Comparison of ENCODE assay signal across 28 cellular contexts in genomic region chr20:62522748-62523396, GRCh38. TPM values are rescaled to one million over a fixed set of nuclear protein-coding genes. Genes with fewer than 3 reads are reported as not detected.
DNase-seq lines count a peak whose midpoint lies in the region; ATAC-seq, FAIRE-seq and TF ChIP-seq lines count a peak whose summit lies in the region.
"Had no signal": no experiment of that assay in that cellular context is flagged by ENCODE, and none has a peak within 500 bp of the region (broad histone marks: within the 10 kb centered on the region; RNA-seq: fewer than 3 reads in every experiment).

No MANE protein-coding gene starts in this region.

- no peaks in the 10 kb centered on the region for H3F3A ChIP-seq in SK-N-SH (replicated peaks; ENCODE audit: insufficient read depth)

- TF ChIP-seq RAD21 in SK-N-SH (IDR thresholded peaks at IDR 0.05; ENCODE audit: low read length) (no peak), K562 (CRISPR knock-in tag; conservative IDR thresholded peaks at IDR 0.05 in 1 of 2, IDR thresholded peaks at IDR 0.05 in 1 of 2) (no peak)

- H4K20me1 ChIP-seq in SK-N-SH (ENCODE audit: insufficient read depth) (no peaks in the 10 kb centered on the region), K562 (replicated peaks; ENCODE audit: control insufficient read depth, insufficient read depth, low read length) (no peaks in the 10 kb centered on the region)

- H3K27me3 ChIP-seq in SK-N-SH (ENCODE audit: insufficient read depth) (no peaks in the 10 kb centered on the region), cardiac muscle cell (no peaks in the 10 kb centered on the region), right cardiac atrium (ENCODE audit: control insufficient read depth, insufficient read depth) (no peaks in the 10 kb centered on the region), K562 (ENCODE audit: control insufficient read depth in 2 of 2, insufficient read depth in 2 of 2, low read length in 2 of 2) (no peaks in the 10 kb centered on the region; a peak in 1 of 5 replicates)
- H3K27me3 ChIP-seq: hepatocyte, ovary had no signal

- H3K9me3 ChIP-seq in SK-N-SH (no peaks in the 10 kb centered on the region), cardiac muscle cell (ENCODE audit: low read depth) (no peaks in the 10 kb centered on the region), right cardiac atrium (ENCODE audit: control insufficient read depth, low read length) (no peaks in the 10 kb centered on the region), K562 (replicated peaks; ENCODE audit: control insufficient read depth, insufficient read depth, low read depth, low read length) (no peaks in the 10 kb centered on the region)
- H3K9me3 ChIP-seq: body of pancreas, left ventricle myocardium inferior, ovary had no signal

- TF ChIP-seq CTCF in SK-N-SH (IDR thresholded peaks at IDR 0.05) (no peak), cardiac muscle cell (IDR thresholded peaks at IDR 0.05; ENCODE audit: low read depth, low read length) (no peak), K562 (IDR thresholded peaks at IDR 0.05 in 2 of 3, conservative IDR thresholded peaks at IDR 0.05 in 1 of 3; ENCODE audit: insufficient read depth in 2 of 3, low read depth in 1 of 3, low read length in 3 of 3) (no peak), GM13977 (IDR thresholded peaks at IDR 0.05; ENCODE audit: extremely low read depth, insufficient read depth, missing control alignments) (no peak)

- H3K27ac ChIP-seq in SK-N-SH (ENCODE audit: low read depth in 2 of 2, low read length in 1 of 2) (no peak overlapping the region), cardiac muscle cell (peak overlapping the region; percentile 88), right cardiac atrium (ENCODE audit: low read length) (no peak overlapping the region), K562 (ENCODE audit: extremely low read depth, low read depth, low read length) (peak overlapping the region; percentile 80; the same call in 2 of the 3 replicates)
- H3K27ac ChIP-seq: 22Rv1, body of pancreas, hepatocyte, KMS-11, left ventricle myocardium inferior, ovary, RWPE1 had no signal

- no peak for FAIRE-seq in K562 (lab: Jason Lieb, UNC)
- FAIRE-seq: frontal cortex, GM12891, GM19239 had no signal

- H3K9me2 ChIP-seq in SK-N-SH = no peaks in the 10 kb centered on the region

- TF ChIP-seq EP300 in SK-N-SH (IDR thresholded peaks at IDR 0.05; ENCODE audit: borderline replicate concordance in 1 of 2, low read depth in 1 of 2, low read length in 1 of 2) (no peak), K562 (IDR thresholded peaks at IDR 0.05; ENCODE audit: low read length) (no peak)

- BruUV-seq in K562 (replicated peaks; lab: Mats Ljungman, UMichigan) = no TSS peak

- H3K9me1 ChIP-seq in K562 (ENCODE audit: control insufficient read depth, insufficient read depth, low read length) = no peaks in the 10 kb centered on the region

- no peak overlapping the region for H3K27ac Mint-ChIP-seq in stimulated activated naive CD8-positive, alpha-beta T cell treated with anti-CD3 and anti-CD28 coated beads, Interleukin-15, amount 100 ng/mL, for 72 hours

- no peak for TF ChIP-seq POLR2A in K562 (conservative IDR thresholded peaks at IDR 0.05)

- H3K4me3 ChIP-seq in SK-N-SH (ENCODE audit: low read depth in 2 of 2, low read length in 1 of 2) (no peak overlapping the region), cardiac muscle cell (no peak overlapping the region), right cardiac atrium (ENCODE audit: low read length) (no peak overlapping the region), K562 (no peak overlapping the region)
- H3K4me3 ChIP-seq: body of pancreas, hepatocyte, left ventricle myocardium inferior, ovary had no signal

- POLR2A ChIA-PET in SK-N-SH (lab: Yijun Ruan, JAX) = no interaction called here
- POLR2A ChIA-PET in K562 (lab: Yijun Ruan, JAX) = interaction anchor here (1.0 to 1.9 kb wide), 6 partner anchors 15 to 100 kb away, joined by 3 to 5 read pairs (median 4); no protein-coding TSS in a partner anchor

- in situ Hi-C loops in K562 (cut with MboI) (no loop called here), GM13977 (cut with MboI; ENCODE audit: low pct_unique_long_range_greater_than_20kb, low sequenced_read_pairs, unreplicated experiment) (no loop called here)

- peaks cover 29% of the 10 kb centered on the region for H3K4me1 Mint-ChIP-seq in stimulated activated naive CD8-positive, alpha-beta T cell treated with anti-CD3 and anti-CD28 coated beads, Interleukin-15, amount 100 ng/mL, for 72 hours

- H3K9me3 Mint-ChIP-seq in stimulated activated naive CD8-positive, alpha-beta T cell treated with anti-CD3 and anti-CD28 coated beads, Interleukin-15, amount 100 ng/mL, for 72 hours = no peaks in the 10 kb centered on the region
- H3K9me3 Mint-ChIP-seq: mesothelial cell of epicardium; naive thymus-derived CD8-positive, alpha-beta T cell had no signal

- H3K4me3 Mint-ChIP-seq in stimulated activated naive CD8-positive, alpha-beta T cell treated with anti-CD3 and anti-CD28 coated beads, Interleukin-15, amount 100 ng/mL, for 72 hours = peak overlapping the region; percentile 51 to 82

- ATAC-seq in SK-N-SH treated with all-trans-retinoic acid at 6 μM for 48 hours (no peak), right cardiac atrium (no peak), K562 (peak; percentile 45), GM18520 (IDR thresholded peaks at IDR 0.05; ENCODE audit: unreplicated experiment) (no peak)
- peak; percentile 64 for ATAC-seq in stimulated activated naive CD8-positive, alpha-beta T cell treated with anti-CD3 and anti-CD28 coated beads, Interleukin-15, amount 100 ng/mL, for 72 hours
- ATAC-seq: body of pancreas, esophagus mucosa had no signal

- peaks cover 10% of the 10 kb centered on the region for H3K27me3 Mint-ChIP-seq in stimulated activated naive CD8-positive, alpha-beta T cell treated with anti-CD3 and anti-CD28 coated beads, Interleukin-15, amount 100 ng/mL, for 72 hours

- DNase-seq in SK-N-SH (peak; percentile 76), cardiac muscle cell (ENCODE audit: low read depth in 1 of 2, low spot score in 1 of 2) (peak in 1 of 2 donors; percentile 78), right cardiac atrium (no peak), K562 (ENCODE audit: extremely low read depth in 1 of 4, low spot score in 3 of 4) (peak in 1 of 4 experiments; percentile 34), GM13977 (ENCODE audit: low spot score) (no peak)
- peak; percentile 30 for DNase-seq in stimulated activated naive CD8-positive, alpha-beta T cell treated with anti-CD3 and anti-CD28 coated beads, Interleukin-15, amount 100 ng/mL, for 72 hours
- DNase-seq: activated CD4-positive, alpha-beta T cell treated with anti-CD3 and anti-CD28 coated beads for 1 hour; AML-193; body of pancreas; DMS79 treated with DMSO at 0.1 percent for 48 hours; effector CD4-positive, alpha-beta T cell; left ventricle myocardium inferior; naive thymus-derived CD8-positive, alpha-beta T cell; NCI-H2171 treated with DMSO at 0.1 percent for 48 hours; NCI-H526 treated with DMSO at 0.1 percent for 48 hours; ovary; SW 1271 had no signal

- H3K4me1 ChIP-seq in SK-N-SH (ENCODE audit: control insufficient read depth in 1 of 2, insufficient read depth in 2 of 2, low read depth in 1 of 2, low read length in 1 of 2) (peaks cover 0 to 8% of the 10 kb centered on the region in 2 experiments; a peak in 1 of 4 replicates), cardiac muscle cell (ENCODE audit: low read depth) (peaks cover 40% of the 10 kb centered on the region), right cardiac atrium (ENCODE audit: control insufficient read depth, insufficient read depth, low read length) (no peaks in the 10 kb centered on the region), K562 (replicated peaks in 1 of 2; ENCODE audit: control insufficient read depth in 2 of 2, insufficient read depth in 2 of 2, low read length in 2 of 2) (peaks cover 25 to 74% of the 10 kb centered on the region in 2 experiments)
- H3K4me1 ChIP-seq: body of pancreas had no signal

- no peak overlapping the region for H3K4me2 ChIP-seq in SK-N-SH
- H3K4me2 ChIP-seq in K562 (ENCODE audit: insufficient read depth, low read length) = peak overlapping the region; percentile 67; the same call in 1 of the 2 replicates
- H3K4me2 ChIP-seq: KMS-11 had no signal

- CTCF ChIA-PET in SK-N-SH (lab: Yijun Ruan, JAX) (interaction anchor here (1.0 to 2.1 kb wide), 4 partner anchors 16 to 94 kb away, joined by 3 to 6 read pairs (median 4); no protein-coding TSS in a partner anchor), K562 (lab: Yijun Ruan, JAX; ENCODE audit: low intra/inter-chr PET ratio) (no interaction called here)

- intact Hi-C loops in right cardiac atrium (cut with DNase I) = no loop called here
- intact Hi-C loops in K562 (cut with micrococcal nuclease) = no loop called here

- H3K9ac ChIP-seq in SK-N-SH (no peak overlapping the region), K562 (ENCODE audit: insufficient read depth in 1 of 2, low read depth in 2 of 2, low read length in 2 of 2) (peak overlapping the region; percentile 64 to 89)
- H3K9ac ChIP-seq: KMS-11 had no signal

- H3K36me3 ChIP-seq in SK-N-SH (replicated peaks in 1 of 2; ENCODE audit: control insufficient read depth in 1 of 2, insufficient read depth in 2 of 2, low read length in 1 of 2) (no peaks in the 10 kb centered on the region), cardiac muscle cell (no peaks in the 10 kb centered on the region), K562 (ENCODE audit: control insufficient read depth, insufficient read depth, low read length) (no peaks in the 10 kb centered on the region)
- H3K36me3 ChIP-seq: left ventricle myocardium inferior, ovary had no signal

- H3K79me2 ChIP-seq in SK-N-SH (ENCODE audit: insufficient read depth) (no peaks in the 10 kb centered on the region), K562 (ENCODE audit: control insufficient read depth, insufficient read depth, low read length) (no peaks in the 10 kb centered on the region)
- H3K79me2 ChIP-seq: hepatocyte had no signal

- H2AFZ ChIP-seq in SK-N-SH (ENCODE audit: low read depth) = no peak overlapping the region
- peak overlapping the region; percentile 86 for H2AFZ ChIP-seq in K562 (ENCODE audit: low read depth, low read length)
- H2AFZ ChIP-seq: hepatocyte had no signal

- 41% methylated on average over 7 of the region's 18 CpGs for WGBS in SK-N-SH (ENCODE audit: low lambda C conversion rate)
- 62% methylated on average over 18 of the region's 18 CpGs for WGBS in right cardiac atrium
- 15% methylated on average over 17 of the region's 18 CpGs for WGBS in K562 (ENCODE audit: insufficient coverage, low coverage, missing lambda C conversion rate)

RNA-seq across cellular contexts. Expression of gene GATA5, which starts 47.1 kb away (rescaled TPM):
- polyA plus RNA-seq in SK-N-SH (2012; rRNA removed) (not detected in 2 replicates), cardiac muscle cell (66.8 and 96.5 TPM in 2 replicates), right cardiac atrium (1.5 TPM), K562 (2011; rRNA removed) (0.57 and 0.68 TPM in 2 replicates), K562 (2014; fragmentation: Illumina TruSeq; extraction: Trizol) (0.09 and 0.11 TPM in 2 replicates), K562 (2014; fragmentation: Nextera tagmentation; extraction: Ambion mirVana) (not detected), K562 (2014; rRNA removed) (0.16 and 0.34 TPM in 2 replicates)
- polyA plus RNA-seq in SK-N-SH (2012; cell fraction: cytosol; rRNA removed) = not detected in 2 replicates
- polyA plus RNA-seq in SK-N-SH (2012; cell fraction: nucleus; rRNA removed) = not detected in 2 replicates
- total RNA-seq in cardiac muscle cell (79.0 and 103 TPM in 2 replicates), right cardiac atrium (1 to 10 TPM; 2.3 to 3.1 (median 2.5) TPM), K562 (2014; rRNA removed) (0.18 and 0.45 TPM in 2 replicates), K562 (2014; rRNA removed; fragmentation: Illumina TruSeq; extraction: Trizol) (0.06 TPM in 1 of 2 replicates, not detected in the other), K562 (2015; rRNA removed; fragmentation: Illumina TruSeq; extraction: Trizol) (0.08 and 0.22 TPM in 2 replicates), K562 (2021) (0.49 TPM in 2 replicates)
- total RNA-seq in K562 (2011; cell fraction: chromatin; rRNA removed; ENCODE audit: low replicate concordance) = 0.40 and 1.3 TPM in 2 replicates
- total RNA-seq in K562 (2011; cell fraction: nucleolus; rRNA removed) = 0.66 and 0.67 TPM in 2 replicates
- 0.29 and 0.46 TPM in 2 replicates for total RNA-seq in K562 (2011; cell fraction: nucleoplasm; rRNA removed)
- 0.68 and 2.4 TPM in 2 replicates for polyA plus RNA-seq in K562 (2011; cell fraction: cytosol; rRNA removed)
- 1.4 and 2.7 TPM in 2 replicates for polyA plus RNA-seq in K562 (2011; cell fraction: nucleus; rRNA removed)
- polyA plus RNA-seq in K562 (2012) = 0.43 and 0.44 TPM in 2 replicates
- polyA minus RNA-seq in K562 (2011; rRNA and poly(A)+ RNA removed) = 0.12 and 0.39 TPM in 2 replicates
- polyA minus RNA-seq in K562 (2011; cell fraction: cytosol; rRNA and poly(A)+ RNA removed) = 0.86 and 1.5 TPM in 2 replicates
- 0.67 TPM in 2 replicates for polyA minus RNA-seq in K562 (2011; cell fraction: nucleus; rRNA and poly(A)+ RNA removed)
- total RNA-seq: body of pancreas; esophagus mucosa; frontal cortex; naive thymus-derived CD8-positive, alpha-beta T cell had no signal
- polyA plus RNA-seq: naive thymus-derived CD8-positive, alpha-beta T cell had no signal

Comparison
In these comparisons a context has a peak if more than half of its experiments do, and no peak if none do; other contexts are left out.
1. H3K27ac ChIP-seq: peak in cardiac muscle cell (single experiment) and K562 (single experiment); none in SK-N-SH (0 of 2) and right cardiac atrium (single experiment).
2. RNA of gene GATA5, which starts 47.1 kb away (polyA plus RNA-seq): 66.8 to 96.5 TPM in cardiac muscle cell; 1.5 TPM in right cardiac atrium (single experiment), 0.09 to 2.7 TPM in K562 and not detected in SK-N-SH; every median in the first group is over 10 times any median in the second.
3. DNase-seq: peak in SK-N-SH (single experiment) and stimulated activated naive CD8-positive, alpha-beta T cell treated with anti-CD3 and anti-CD28 coated beads, Interleukin-15, amount 100 ng/mL, for 72 hours (2 of 2); none in right cardiac atrium (0 of 3) and GM13977 (single experiment).
4. ATAC-seq: peak in K562 (single experiment) and stimulated activated naive CD8-positive, alpha-beta T cell treated with anti-CD3 and anti-CD28 coated beads, Interleukin-15, amount 100 ng/mL, for 72 hours (single experiment); none in SK-N-SH treated with all-trans-retinoic acid at 6 μM for 48 hours (single experiment), right cardiac atrium (0 of 2) and GM18520 (single experiment).
5. Of the 27 proteins assayed by ChIP-seq in both K562 and SK-N-SH: peak only in K562: MAX; only in SK-N-SH: none; in both: none; in neither: 26.